15 cellular contexts compared by ENCODE assay signal in the genomic region with DNA sequence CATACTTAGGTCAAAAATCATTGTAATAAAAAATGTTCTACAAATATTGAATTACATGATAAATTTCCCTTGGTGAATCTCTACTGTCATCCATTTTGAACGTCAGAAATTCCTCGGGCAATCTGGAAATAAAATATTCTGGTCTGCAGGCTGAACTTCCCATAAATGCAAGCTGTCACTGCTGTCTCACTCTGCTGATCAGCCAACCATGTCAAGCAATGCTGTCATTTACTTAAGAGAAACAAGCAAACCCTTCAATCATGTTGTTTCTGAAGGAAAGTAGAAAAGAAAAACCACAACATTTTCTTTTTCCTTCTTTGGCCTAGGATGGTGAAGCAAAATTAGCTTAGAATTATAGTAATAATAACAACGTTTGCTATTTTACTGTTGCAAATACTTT.
A peak's percentile ranks its signal among the peaks of the same experiment; 100 is the strongest.
DNase-seq lines count a peak whose midpoint lies in the region; ATAC-seq, FAIRE-seq and TF ChIP-seq lines count a peak whose summit lies in the region.
"Had no signal": no experiment of that assay in that cellular context is flagged by ENCODE, and none has a peak within 500 bp of the region (broad histone marks: within the 10 kb centered on the region; RNA-seq: fewer than 3 reads in every experiment).

No MANE protein-coding gene starts in this region.

- DNase-seq in BE2C: peak; percentile 25
- peak; percentile 54 for DNase-seq in NCI-H1694 (lab: John Stamatoyannopoulos, UW)
- DNase-seq in PC-3: no peak
- peak; percentile 36 for DNase-seq in left kidney (ENCODE audit: low read depth, low spot score)
- DNase-seq in T-helper 2 cell: no peak
- no peak for DNase-seq in kidney
- DNase-seq in NCI-H1436 treated with DMSO at 0.1 percent for 48 hours (lab: John Stamatoyannopoulos, UW): no peak
- DNase-seq: AML-193, Karpas-422, NCI-H1436, NCI-H526, Peyer's patch had no signal

- BruUV-seq in PC-3 (replicated peaks; lab: Mats Ljungman, UMichigan): no TSS peak

- H3K4me3 ChIP-seq in BE2C (ENCODE audit: low read depth, low read length) (no peak overlapping the region), PC-3 (ENCODE audit: low read length) (no peak overlapping the region), kidney (ENCODE audit: low read length in 2 of 2) (no peak overlapping the region)
- H3K4me3 ChIP-seq: HAP-1, Peyer's patch had no signal

- no peaks in the 10 kb centered on the region for H3K36me3 ChIP-seq in BE2C
- no peaks in the 10 kb centered on the region for H3K36me3 ChIP-seq in PC-3 (ENCODE audit: low read depth, low read length)
- H3K36me3 ChIP-seq in kidney (ENCODE audit: control insufficient read depth in 1 of 2, insufficient read depth in 2 of 2, low read length in 2 of 2): no peaks in the 10 kb centered on the region
- H3K36me3 ChIP-seq: HAP-1, Peyer's patch had no signal

- intact Hi-C loops in PC-3 (cut with micrococcal nuclease): no loop called here
- intact Hi-C loops in kidney (cut with DNase I): no loop called here

- no peaks in the 10 kb centered on the region for H3K27me3 ChIP-seq in BE2C
- H3K27me3 ChIP-seq in PC-3 (ENCODE audit: low read length): no peaks in the 10 kb centered on the region
- H3K27me3 ChIP-seq: Peyer's patch had no signal

- no peak overlapping the region for H3K9ac ChIP-seq in PC-3 (ENCODE audit: low read length)
- no peak overlapping the region for H3K9ac ChIP-seq in kidney (ENCODE audit: low read length in 2 of 2)

- ATAC-seq in PC-3 (no peak), GM21381 (IDR thresholded peaks at IDR 0.05; ENCODE audit: unreplicated experiment) (no peak)

- H3K4me1 ChIP-seq in BE2C (peaks cover 6% of the 10 kb centered on the region), PC-3 (ENCODE audit: insufficient read depth, low read length) (peaks cover 7% of the 10 kb centered on the region), kidney (ENCODE audit: control insufficient read depth in 1 of 2, insufficient read depth in 1 of 2, low read depth in 1 of 2, low read length in 2 of 2) (peaks cover 3 to 7% of the 10 kb centered on the region in 2 donors)

- H3K9me3 ChIP-seq in BE2C: no peaks in the 10 kb centered on the region
- no peaks in the 10 kb centered on the region for H3K9me3 ChIP-seq in PC-3 (ENCODE audit: low read length)
- H3K9me3 ChIP-seq in kidney (ENCODE audit: control insufficient read depth in 1 of 2, low read length in 2 of 2): no peaks in the 10 kb centered on the region
- H3K9me3 ChIP-seq: HAP-1, Peyer's patch had no signal

- TF ChIP-seq CTCF in BE2C (IDR thresholded peaks at IDR 0.05; ENCODE audit: low read depth, low read length) (no peak), PC-3 (conservative IDR thresholded peaks at IDR 0.05; ENCODE audit: low read depth, low read length) (no peak), kidney (IDR thresholded peaks at IDR 0.05; ENCODE audit: borderline replicate concordance, extremely low read depth, insufficient read depth) (no peak)

- H3K4me2 ChIP-seq in PC-3 (ENCODE audit: low read length): no peak overlapping the region

- no peak for FAIRE-seq in kidney (lab: Jason Lieb, UNC)
- FAIRE-seq: GM18507 had no signal

- no peaks in the 10 kb centered on the region for H3K9me2 ChIP-seq in PC-3 (replicated peaks; ENCODE audit: low read length)

- H3K27ac ChIP-seq in PC-3 (ENCODE audit: low read length) (no peak overlapping the region), kidney (ENCODE audit: low read depth in 2 of 2, low read length in 2 of 2) (no peak overlapping the region)
- H3K27ac ChIP-seq: Peyer's patch had no signal

- H2AFZ ChIP-seq in PC-3 (ENCODE audit: low read length): peak overlapping the region; percentile 15; the same call in 1 of the 2 replicates

- no peaks in the 10 kb centered on the region for H3F3A ChIP-seq in PC-3 (ENCODE audit: low read length, unreplicated experiment)

- CTCF ChIA-PET in PC-3 (lab: Charles Lee): no interaction called here

- POLR2A ChIA-PET in PC-3 (lab: Charles Lee; ENCODE audit: unreplicated experiment): no interaction called here

- no peaks in the 10 kb centered on the region for H3K79me2 ChIP-seq in PC-3 (ENCODE audit: low read length)

- no peaks in the 10 kb centered on the region for H4K20me1 ChIP-seq in PC-3 (ENCODE audit: low read length)

Comparison
In these comparisons a context has a peak if more than half of its experiments do, and no peak if none do; other contexts are left out.
1. DNase-seq: peak in BE2C (single experiment), NCI-H1694 (single experiment) and left kidney (single experiment); none in PC-3 (single experiment), T-helper 2 cell (0 of 5), kidney (single experiment) and NCI-H1436 treated with DMSO at 0.1 percent for 48 hours (single experiment).